In genomic region chr5:21661129-21661528, GRCh38 we compare ENCODE assay signal across 31 cellular contexts.
"Had no signal": no experiment of that assay in that cellular context is flagged by ENCODE, and none has a peak within 500 bp of the region (broad histone marks: within the 10 kb centered on the region; RNA-seq: fewer than 3 reads in every experiment).

No MANE protein-coding gene starts in this region.

- H3K27ac ChIP-seq: adrenal gland, body of pancreas, esophagus muscularis mucosa, foreskin keratinocyte, gastrocnemius medialis, heart left ventricle, WERI-Rb-1 had no signal

- H3K36me3 ChIP-seq: adrenal gland, esophagus muscularis mucosa, gastrocnemius medialis, heart left ventricle, WERI-Rb-1 had no signal

- H3K4me3 ChIP-seq: adrenal gland, body of pancreas, esophagus muscularis mucosa, gastrocnemius medialis, heart left ventricle had no signal

- ATAC-seq: activated CD4-positive, CD25-positive, alpha-beta regulatory T cell treated with anti-CD3 and anti-CD28 coated beads, Interleukin-2, amount 50 U/mL, for 24 hours; activated CD8-positive, alpha-beta T cell treated with anti-CD3 and anti-CD28 coated beads for 36 hours; activated T-cell treated with anti-CD3 and anti-CD28 coated beads, Interleukin-2, amount 50 U/mL, for 4 hours; activated T-helper 17 cell treated with anti-CD3 and anti-CD28 coated beads, Interleukin-2, amount 50 U/mL, for 72 hours; body of pancreas; effector memory CD8-positive, alpha-beta T cell; foreskin keratinocyte; gastrocnemius medialis; heart left ventricle had no signal

- H3K4me1 ChIP-seq: adrenal gland, body of pancreas, esophagus muscularis mucosa, gastrocnemius medialis, heart left ventricle had no signal

- DNase-seq: activated B cell treated with CpG ODN at 0.5 μM for 24 hours; activated CD4-positive, alpha-beta T cell treated with anti-CD3 and anti-CD28 coated beads for 48 hours; activated CD4-positive, alpha-beta T cell treated with anti-CD3 and anti-CD28 coated beads, Interleukin-2, amount 50 U/mL, for 1 hour; activated CD4-positive, alpha-beta T cell treated with anti-CD3 and anti-CD28 coated beads, Interleukin-2, amount 50 U/mL, for 48 hours; activated CD8-positive, alpha-beta memory T cell treated with anti-CD3 and anti-CD28 coated beads for 24 hours; activated CD8-positive, alpha-beta T cell treated with anti-CD3 and anti-CD28 coated beads for 36 hours; activated effector memory CD4-positive, alpha-beta T cell treated with Interleukin-2 at 50 U/mL for 16 hours; activated gamma-delta T cell treated with Interleukin-2 at 50 U/mL for 16 hours; activated naive CD4-positive, alpha-beta T cell treated with anti-CD3 and anti-CD28 coated beads, Interleukin-2, amount 50 U/mL, for 16 hours; activated naive CD4-positive, alpha-beta T cell treated with Interleukin-2 at 50 U/mL for 16 hours; activated T-cell treated with anti-CD3 and anti-CD28 coated beads, Interleukin-2, amount 50 U/mL, for 4 hours; adrenal gland; amygdala; aorta; body of pancreas; caudate nucleus; cortex of kidney; dermis blood vessel endothelial cell; effector CD4-positive, alpha-beta T cell; effector memory CD8-positive, alpha-beta T cell; erythroblast; foreskin keratinocyte; gastrocnemius medialis; glutamatergic neuron; heart left ventricle; T1000; WERI-Rb-1 had no signal

- H3K9me3 ChIP-seq: adrenal gland, esophagus muscularis mucosa, gastrocnemius medialis had no signal

- FAIRE-seq: colon had no signal

- H3K27me3 ChIP-seq: adrenal gland, body of pancreas, esophagus muscularis mucosa, foreskin keratinocyte, gastrocnemius medialis, heart left ventricle had no signal
